11 cellular contexts compared by ENCODE assay signal in the genomic region with DNA sequence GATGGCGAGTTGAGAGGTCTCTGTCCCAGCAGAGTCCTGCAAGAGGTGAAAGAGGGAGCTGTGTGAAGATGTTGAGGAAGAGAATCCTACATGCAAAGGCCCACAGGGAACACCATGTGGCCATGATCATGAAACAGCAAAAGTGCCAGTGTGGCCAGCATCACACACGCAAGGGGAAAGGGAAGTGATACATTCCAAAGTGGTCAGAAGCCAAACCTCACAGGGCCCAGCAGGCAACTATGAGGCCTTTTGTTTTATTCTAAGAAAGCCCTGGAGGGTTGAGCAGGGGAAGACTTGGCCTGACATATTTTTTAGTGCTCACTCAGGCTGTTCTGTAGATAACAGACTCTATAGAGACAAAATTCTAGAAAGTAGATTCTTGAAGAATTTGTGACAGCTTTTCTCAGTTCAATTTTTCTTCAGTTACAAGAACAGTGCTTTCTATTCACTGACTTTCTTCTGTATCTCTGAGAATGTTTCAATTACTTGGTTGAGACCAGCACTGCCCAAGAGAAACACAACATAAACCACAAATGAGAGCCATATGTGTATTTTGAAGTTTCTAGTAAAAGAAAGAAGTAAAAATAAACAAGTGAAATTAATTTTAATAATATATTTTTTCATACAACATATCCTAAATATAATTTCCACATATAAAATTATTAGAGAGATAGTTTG.
A peak's percentile ranks its signal among the peaks of the same experiment; 100 is the strongest.
DNase-seq lines count a peak whose midpoint lies in the region; ATAC-seq and TF ChIP-seq lines count a peak whose summit lies in the region.
"Had no signal": no experiment of that assay in that cellular context is flagged by ENCODE, and none has a peak within 500 bp of the region (broad histone marks: within the 10 kb centered on the region; RNA-seq: fewer than 3 reads in every experiment).

No MANE protein-coding gene starts in this region.

- no peak overlapping the region for H2AFZ ChIP-seq in H9 (ENCODE audit: low read length)

- DNase-seq in Ammon's horn (ENCODE audit: low spot score): peak; percentile 63
- no peak for DNase-seq in H9
- DNase-seq in SK-MEL-5 (ENCODE audit: low read depth, low spot score): peak; percentile 94
- peak in 1 of 3 donors; percentile 58 for DNase-seq in right cardiac atrium
- no peak for DNase-seq in colonic mucosa
- DNase-seq in NCI-H446 treated with DMSO at 0.1 percent for 48 hours (lab: John Stamatoyannopoulos, UW): no peak
- DNase-seq: activated naive CD8-positive, alpha-beta T cell treated with anti-CD3 and anti-CD28 coated beads, Interleukin-2, amount 10 ng/mL, durations not matched to agents 7 days and 5 days had no signal

- H3K18ac ChIP-seq in H9 (ENCODE audit: insufficient read length, low read depth, low read length): no peak overlapping the region

- H4K91ac ChIP-seq in H9 (ENCODE audit: insufficient read length, low read depth, low read length): no peak overlapping the region

- no peaks in the 10 kb centered on the region for H4K20me1 ChIP-seq in H9 (ENCODE audit: control insufficient read depth, insufficient read depth, insufficient read length)

- H3K79me2 ChIP-seq in H9 (ENCODE audit: insufficient read depth, low read length): no peaks in the 10 kb centered on the region

- H3K4me1 Mint-ChIP-seq in H9: peaks cover 7 to 23% of the 10 kb centered on the region in 2 experiments
- H3K4me1 Mint-ChIP-seq: activated naive CD8-positive, alpha-beta T cell treated with anti-CD3 and anti-CD28 coated beads, Interleukin-2, amount 10 ng/mL, durations not matched to agents 7 days and 5 days; B cell had no signal

- H3K56ac ChIP-seq in H9 (ENCODE audit: insufficient read length, low read depth, low read length): no peak overlapping the region

- no peak overlapping the region for H4K5ac ChIP-seq in H9 (ENCODE audit: insufficient read length, low read depth, low read length)

- H3K4me3 ChIP-seq in right cardiac atrium (ENCODE audit: low read length) (no peak overlapping the region), colonic mucosa (no peak overlapping the region)

- no peaks in the 10 kb centered on the region for H3K79me1 ChIP-seq in H9 (ENCODE audit: insufficient read depth, low read depth, low read length, poor library complexity, severe bottlenecking)

- no peak overlapping the region for H3K4me3 Mint-ChIP-seq in H9
- H3K4me3 Mint-ChIP-seq: activated naive CD8-positive, alpha-beta T cell treated with anti-CD3 and anti-CD28 coated beads, Interleukin-2, amount 10 ng/mL, durations not matched to agents 7 days and 5 days; B cell had no signal

- in situ Hi-C loops in SK-MEL-5 (cut with HindIII; ENCODE audit: low pct_unique_long_range_greater_than_20kb, low sequenced_read_pairs): no loop called here

- no peak overlapping the region for H2BK120ac ChIP-seq in H9 (ENCODE audit: low read depth, low read length, poor library complexity, severe bottlenecking)

- H2BK15ac ChIP-seq in H9 (ENCODE audit: low read depth, low read length): no peak overlapping the region

- intact Hi-C loops in right cardiac atrium (cut with DNase I): no loop called here
- intact Hi-C loops in colonic mucosa (cut with DNase I): no loop called here

- H3K27ac ChIP-seq in H9 (ENCODE audit: insufficient read length, low read depth, low read length) (no peak overlapping the region), right cardiac atrium (ENCODE audit: low read length) (no peak overlapping the region), colonic mucosa (no peak overlapping the region)

- no peak overlapping the region for H4K8ac ChIP-seq in H9 (replicated peaks; ENCODE audit: insufficient read length, low read depth, low read length)

- H3K4ac ChIP-seq in H9 (ENCODE audit: low read depth, low read length): no peak overlapping the region

- no CpG with 5 or more reads among the region's 2 CpGs for WGBS in H9 (ENCODE audit: extremely low coverage, insufficient read length, low lambda C conversion rate)
- 51% methylated on average over 2 of the region's 2 CpGs for WGBS in right cardiac atrium

- H3K36me3 Mint-ChIP-seq in H9 (ENCODE audit: insufficient read depth in 1 of 3, low read depth in 3 of 3): no peaks in the 10 kb centered on the region
- H3K36me3 Mint-ChIP-seq: activated naive CD8-positive, alpha-beta T cell treated with anti-CD3 and anti-CD28 coated beads, Interleukin-2, amount 10 ng/mL, durations not matched to agents 7 days and 5 days had no signal

- H3T11ph ChIP-seq in H9 (ENCODE audit: low read length): no peak overlapping the region

- no peak overlapping the region for H2BK20ac ChIP-seq in H9 (ENCODE audit: low read depth, low read length, poor library complexity, severe bottlenecking)

- peak overlapping the region; percentile 4; the same call in 1 of the 2 replicates for H3K14ac ChIP-seq in H9 (ENCODE audit: insufficient read depth, low read length)

- H3K27ac Mint-ChIP-seq in H9: peak overlapping the region in 1 of 3 experiments; percentile 3; a peak in 1 of 7 replicates
- H3K27ac Mint-ChIP-seq: activated naive CD8-positive, alpha-beta T cell treated with anti-CD3 and anti-CD28 coated beads, Interleukin-2, amount 10 ng/mL, durations not matched to agents 7 days and 5 days; B cell had no signal

- H3K9me3 Mint-ChIP-seq in H9: no peaks in the 10 kb centered on the region
- H3K9me3 Mint-ChIP-seq: activated naive CD8-positive, alpha-beta T cell treated with anti-CD3 and anti-CD28 coated beads, Interleukin-2, amount 10 ng/mL, durations not matched to agents 7 days and 5 days had no signal

- H3K27me3 ChIP-seq in H9 (ENCODE audit: insufficient read depth, low read length): no peaks in the 10 kb centered on the region
- no peaks in the 10 kb centered on the region for H3K27me3 ChIP-seq in right cardiac atrium (ENCODE audit: control insufficient read depth, insufficient read depth)
- no peaks in the 10 kb centered on the region for H3K27me3 ChIP-seq in colonic mucosa

- ATAC-seq in right cardiac atrium: peak; percentile 40 to 45
- no peak for ATAC-seq in HG03045 (IDR thresholded peaks at IDR 0.05; ENCODE audit: unreplicated experiment)
- ATAC-seq in HG03139 (IDR thresholded peaks at IDR 0.05; ENCODE audit: unreplicated experiment): no peak
- ATAC-seq: activated CD4-positive, CD25-positive, alpha-beta regulatory T cell treated with anti-CD3 and anti-CD28 coated beads, Interleukin-2, amount 50 U/mL, for 24 hours had no signal

- H2BK5ac ChIP-seq in H9 (ENCODE audit: insufficient read length, low read length): no peak overlapping the region

- H2BK12ac ChIP-seq in H9 (ENCODE audit: insufficient read length, low read depth, low read length): no peak overlapping the region

- H3K4me1 ChIP-seq in H9 (ENCODE audit: insufficient read depth, low read length): no peaks in the 10 kb centered on the region
- no peaks in the 10 kb centered on the region for H3K4me1 ChIP-seq in right cardiac atrium (ENCODE audit: control insufficient read depth, insufficient read depth, low read length)
- no peaks in the 10 kb centered on the region for H3K4me1 ChIP-seq in colonic mucosa

- no peak overlapping the region for H3K23ac ChIP-seq in H9 (ENCODE audit: insufficient read length, low read depth, low read length)

- no peaks in the 10 kb centered on the region for H3K36me3 ChIP-seq in colonic mucosa

- no peaks in the 10 kb centered on the region for H3K23me2 ChIP-seq in H9 (ENCODE audit: insufficient read length, low read depth, low read length, poor library complexity, severe bottlenecking)

- H3K9ac ChIP-seq in H9 (ENCODE audit: extremely low read depth, insufficient read length, low read length) (no peak overlapping the region), colonic mucosa (ENCODE audit: low read depth in 2 of 2, low read length in 2 of 2) (no peak overlapping the region)

- no peaks in the 10 kb centered on the region; the same call in 1 of the 2 replicates for H3K27me3 Mint-ChIP-seq in H9 (ENCODE audit: low read depth)
- H3K27me3 Mint-ChIP-seq: activated naive CD8-positive, alpha-beta T cell treated with anti-CD3 and anti-CD28 coated beads, Interleukin-2, amount 10 ng/mL, durations not matched to agents 7 days and 5 days had no signal

- no peak overlapping the region for H3K4me2 ChIP-seq in H9 (ENCODE audit: insufficient read depth, insufficient read length, low read length)

- no peak for TF ChIP-seq CTCF in H9 (conservative IDR thresholded peaks at IDR 0.05)
- TF ChIP-seq CTCF in colonic mucosa (IDR thresholded peaks at IDR 0.05): no peak

- no peak overlapping the region for H2AK5ac ChIP-seq in H9 (ENCODE audit: insufficient read length, low read length)

- no peaks in the 10 kb centered on the region for H3K9me3 ChIP-seq in H9 (ENCODE audit: control insufficient read depth, low read depth, low read length)
- H3K9me3 ChIP-seq in right cardiac atrium (ENCODE audit: control insufficient read depth, low read length): no peaks in the 10 kb centered on the region
- H3K9me3 ChIP-seq in colonic mucosa: no peaks in the 10 kb centered on the region

Comparison
In these comparisons a context has a peak if more than half of its experiments do, and no peak if none do; other contexts are left out.
1. DNase-seq: peak in Ammon's horn (single experiment) and SK-MEL-5 (single experiment); none in H9 (single experiment), colonic mucosa (single experiment) and NCI-H446 treated with DMSO at 0.1 percent for 48 hours (single experiment).
2. ATAC-seq: peak in right cardiac atrium (2 of 2); none in HG03045 (single experiment) and HG03139 (single experiment).